1 cellular context compared by ENCODE assay signal in the genomic region with DNA sequence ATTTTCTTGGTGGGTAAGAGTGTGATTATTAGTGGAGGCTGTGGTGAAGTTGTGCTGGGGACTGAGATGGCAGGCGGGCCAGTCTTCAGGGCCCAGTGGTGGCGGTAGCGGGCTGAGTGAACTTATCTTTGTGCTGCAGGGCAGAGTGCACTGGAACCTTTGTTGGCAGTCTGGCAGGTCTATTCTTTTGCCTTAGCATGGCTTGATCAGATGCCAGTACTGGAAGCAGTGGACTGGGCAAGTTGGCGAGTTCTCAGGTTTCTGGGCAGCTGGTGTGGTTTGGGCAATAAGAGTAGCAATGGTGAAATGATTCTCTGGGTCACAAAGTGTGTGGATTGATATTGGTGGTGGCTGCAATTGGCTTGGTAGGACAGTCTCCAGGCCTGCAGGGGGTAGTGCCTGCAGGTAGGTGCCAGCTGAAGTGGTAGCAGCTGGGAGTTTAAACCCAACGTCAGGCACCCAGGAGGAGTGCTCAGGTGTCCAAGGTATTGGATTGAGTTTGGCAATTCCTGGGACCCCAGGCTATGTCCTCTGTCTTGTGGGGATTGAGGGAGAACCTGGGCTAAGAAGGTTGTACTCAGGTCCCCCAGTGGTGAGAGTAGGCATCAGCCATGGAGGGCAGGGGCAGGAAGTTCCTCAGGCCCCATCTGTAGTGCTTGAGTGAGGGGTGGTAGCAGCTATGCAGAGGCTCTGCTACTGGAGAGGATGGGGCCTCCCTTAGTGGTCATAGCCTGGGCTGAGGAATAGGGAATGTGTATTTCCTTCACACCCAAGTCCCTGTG.
TF ChIP-seq lines count a peak whose summit lies in the region.

No MANE protein-coding gene starts in this region.

TF ChIP-seq in WTC11, 78 proteins besides CTCF, POLR2A, EP300 and RAD21:
- TF ChIP-seq, protein P1, sequence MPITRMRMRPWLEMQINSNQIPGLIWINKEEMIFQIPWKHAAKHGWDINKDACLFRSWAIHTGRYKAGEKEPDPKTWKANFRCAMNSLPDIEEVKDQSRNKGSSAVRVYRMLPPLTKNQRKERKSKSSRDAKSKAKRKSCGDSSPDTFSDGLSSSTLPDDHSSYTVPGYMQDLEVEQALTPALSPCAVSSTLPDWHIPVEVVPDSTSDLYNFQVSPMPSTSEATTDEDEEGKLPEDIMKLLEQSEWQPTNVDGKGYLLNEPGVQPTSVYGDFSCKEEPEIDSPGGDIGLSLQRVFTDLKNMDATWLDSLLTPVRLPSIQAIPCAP (CRISPR knock-in tag; IDR thresholded peaks at IDR 0.05): no peak
- TF ChIP-seq, protein P2, sequence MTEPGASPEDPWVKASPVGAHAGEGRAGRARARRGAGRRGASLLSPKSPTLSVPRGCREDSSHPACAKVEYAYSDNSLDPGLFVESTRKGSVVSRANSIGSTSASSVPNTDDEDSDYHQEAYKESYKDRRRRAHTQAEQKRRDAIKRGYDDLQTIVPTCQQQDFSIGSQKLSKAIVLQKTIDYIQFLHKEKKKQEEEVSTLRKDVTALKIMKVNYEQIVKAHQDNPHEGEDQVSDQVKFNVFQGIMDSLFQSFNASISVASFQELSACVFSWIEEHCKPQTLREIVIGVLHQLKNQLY (CRISPR knock-in tag; IDR thresholded peaks at IDR 0.05): no peak
- TF ChIP-seq TEAD4 (CRISPR knock-in tag; IDR thresholded peaks at IDR 0.05) (no peak), NR1H2 (CRISPR knock-in tag; IDR thresholded peaks at IDR 0.05) (no peak), TP53 (CRISPR knock-in tag; IDR thresholded peaks at IDR 0.05) (no peak), EMX1 (CRISPR knock-in tag; IDR thresholded peaks at IDR 0.05) (no peak), ATF1 (CRISPR knock-in tag; IDR thresholded peaks at IDR 0.05) (no peak)
- TF ChIP-seq, protein P3, sequence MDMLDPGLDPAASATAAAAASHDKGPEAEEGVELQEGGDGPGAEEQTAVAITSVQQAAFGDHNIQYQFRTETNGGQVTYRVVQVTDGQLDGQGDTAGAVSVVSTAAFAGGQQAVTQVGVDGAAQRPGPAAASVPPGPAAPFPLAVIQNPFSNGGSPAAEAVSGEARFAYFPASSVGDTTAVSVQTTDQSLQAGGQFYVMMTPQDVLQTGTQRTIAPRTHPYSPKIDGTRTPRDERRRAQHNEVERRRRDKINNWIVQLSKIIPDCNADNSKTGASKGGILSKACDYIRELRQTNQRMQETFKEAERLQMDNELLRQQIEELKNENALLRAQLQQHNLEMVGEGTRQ (CRISPR knock-in tag; IDR thresholded peaks at IDR 0.05): no peak
